ENCODE assay signal across 2 cellular contexts in genomic region chr9:137487454-137488329, GRCh38.
TF ChIP-seq lines count a peak whose summit lies in the region.

No MANE protein-coding gene starts in this region.

TF ChIP-seq in SK-N-SH, 30 proteins besides CTCF, POLR2A, EP300 and RAD21 (continued from another document):
- no peak for TF ChIP-seq REST (IDR thresholded peaks at IDR 0.05; ENCODE audit: low read depth, low read length)
- no peak for TF ChIP-seq JUND (IDR thresholded peaks at IDR 0.05)
- no peak for TF ChIP-seq TCF12 (IDR thresholded peaks at IDR 0.05)
- TF ChIP-seq SIN3A (IDR thresholded peaks at IDR 0.05; ENCODE audit: borderline replicate concordance, low read depth, low read length): no peak
- no peak for TF ChIP-seq IRF3 (IDR thresholded peaks at IDR 0.05; ENCODE audit: low read depth, low read length)
TF ChIP-seq in SK-N-SH: peak in this region for 0.

TF ChIP-seq in SK-N-SH treated with all-trans-retinoic acid at 6 μM for 48 hours, 23 proteins besides CTCF, POLR2A, EP300 and RAD21 (continued from another document):
- TF ChIP-seq POU6F1 (CRISPR knock-in tag; IDR thresholded peaks at IDR 0.05; ENCODE audit: borderline replicate concordance, low read depth): no peak
- TF ChIP-seq CSDC2 (CRISPR knock-in tag; IDR thresholded peaks at IDR 0.05): no peak
- TF ChIP-seq TSHZ2 (CRISPR knock-in tag; IDR thresholded peaks at IDR 0.05): no peak
- no peak for TF ChIP-seq ZC3H10 (CRISPR knock-in tag; IDR thresholded peaks at IDR 0.05)
- no peak for TF ChIP-seq ZFP30 (CRISPR knock-in tag; IDR thresholded peaks at IDR 0.05)
